In the genomic region with DNA sequence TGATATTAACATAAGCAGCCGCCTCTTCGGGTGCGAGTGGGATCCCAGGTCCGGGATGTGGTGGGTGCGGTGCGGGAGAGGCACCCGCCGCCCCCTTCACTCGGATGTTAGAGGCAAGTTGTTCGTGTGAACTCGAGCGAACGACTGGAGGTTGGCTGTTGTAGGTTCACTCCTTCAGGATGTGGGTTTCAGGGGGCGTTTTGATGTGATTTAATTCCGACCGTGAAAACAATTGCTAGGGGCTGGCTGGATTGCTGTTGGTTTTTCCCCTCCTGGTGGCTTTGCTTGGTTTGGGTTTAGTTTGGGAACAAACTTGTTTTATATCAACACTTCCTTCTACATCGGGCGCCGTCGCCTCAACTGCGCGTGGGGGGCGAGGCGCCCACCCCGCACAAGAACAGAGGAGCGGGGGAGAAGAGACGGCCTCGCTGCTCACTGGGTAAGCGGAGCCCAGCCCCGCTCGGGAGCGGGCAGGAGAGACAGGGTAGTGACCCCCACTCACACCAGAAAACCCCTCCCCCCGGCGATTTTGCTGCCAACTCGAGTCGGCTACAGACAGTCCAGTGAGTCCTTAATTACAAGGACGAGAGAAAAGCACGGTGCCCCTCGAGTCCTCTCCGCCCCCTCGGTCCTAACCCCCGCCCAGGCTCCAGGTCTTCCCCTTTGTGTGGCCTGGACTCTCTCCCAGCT, we compare ENCODE assay signal across 9 cellular contexts. TPM values are rescaled to one million over a fixed set of nuclear protein-coding genes. Genes with fewer than 3 reads are reported as not detected.
A peak's percentile ranks its signal among the peaks of the same experiment; 100 is the strongest.
DNase-seq lines count a peak whose midpoint lies in the region; ATAC-seq and TF ChIP-seq lines count a peak whose summit lies in the region.
"Had no signal": no experiment of that assay in that cellular context is flagged by ENCODE, and none has a peak within 500 bp of the region (broad histone marks: within the 10 kb centered on the region; RNA-seq: fewer than 3 reads in every experiment).

No MANE protein-coding gene starts in this region.

- H2BK15ac ChIP-seq in neuronal stem cell (ENCODE audit: low read length) = peak overlapping the region; percentile 52

- no peak overlapping the region for H3K14ac ChIP-seq in neuronal stem cell (ENCODE audit: low read length)

- H2BK12ac ChIP-seq in neuronal stem cell (ENCODE audit: low read length) = peak overlapping the region; percentile 32

- WGBS in neuronal stem cell (ENCODE audit: extremely low coverage in 2 of 2, insufficient read length in 2 of 2, insufficient replicate concordance in 1 of 2), 2 donors = no CpG with 5 or more reads among the region's 42 CpGs

- peak overlapping the region; percentile 10 for H4K8ac ChIP-seq in neuronal stem cell (ENCODE audit: low read depth, low read length)

- H4K91ac ChIP-seq in neuronal stem cell (ENCODE audit: low read depth, low read length, poor library complexity) = no peak overlapping the region

- TF ChIP-seq CTCF in astrocyte of the spinal cord (IDR thresholded peaks at IDR 0.05; ENCODE audit: low read depth, low read length) (no peak), GM20000 (IDR thresholded peaks at IDR 0.05; ENCODE audit: extremely low read depth, missing control alignments) (no peak)

- H3K9me3 ChIP-seq in BLaER1 (no peaks in the 10 kb centered on the region), neuronal stem cell (replicated peaks in 1 of 2; ENCODE audit: control insufficient read depth in 2 of 2, insufficient read depth in 1 of 2, low read depth in 1 of 2, low read length in 2 of 2) (no peaks in the 10 kb centered on the region)

- H3K9ac ChIP-seq in BLaER1 (peak overlapping the region; percentile 97), neuronal stem cell (ENCODE audit: low read depth, low read length, poor library complexity) (no peak overlapping the region)

- H3K27me3 ChIP-seq in BLaER1 (peaks cover 83% of the 10 kb centered on the region), neuronal stem cell (ENCODE audit: control insufficient read depth in 3 of 3, insufficient read depth in 3 of 3, low read depth in 1 of 3, low read length in 3 of 3) (peaks cover 9 to 64% (median 42%) of the 10 kb centered on the region in 3 experiments)

- H3K27ac ChIP-seq in BLaER1 (peak overlapping the region; percentile 98), neuronal stem cell (replicated peaks; ENCODE audit: low read length) (no peak overlapping the region)

- peak overlapping the region; percentile 91 for H2AFZ ChIP-seq in neuronal stem cell (ENCODE audit: low read length)

- peak overlapping the region; percentile 97 for H3K18ac ChIP-seq in neuronal stem cell (ENCODE audit: low read length)

- in situ Hi-C loops in astrocyte of the spinal cord (cut with HindIII; ENCODE audit: low sequenced_read_pairs) = no loop called here

- peak; percentile 58 for DNase-seq in SW480 (ENCODE audit: low spot score)
- DNase-seq in astrocyte of the spinal cord (ENCODE audit: low read depth, low spot score) = peak; percentile 22
- peak; percentile 40 for DNase-seq in neuronal stem cell (ENCODE audit: low spot score)
- no peak for DNase-seq in GM20000 (ENCODE audit: low spot score)
- no peak for DNase-seq in Kasumi-1 (lab: John Stamatoyannopoulos, UW)
- no peak for DNase-seq in SIG-M5 (lab: John Stamatoyannopoulos, UW)
- DNase-seq: NCI-H187 treated with DMSO at 0.1 percent for 48 hours had no signal

- H4K20me1 ChIP-seq in BLaER1 = peaks cover 27% of the 10 kb centered on the region

- H3K4me3 ChIP-seq in BLaER1 (peak overlapping the region; percentile 85), astrocyte of the spinal cord (ENCODE audit: low read depth, low read length) (no peak overlapping the region), neuronal stem cell (ENCODE audit: low read length in 2 of 2) (peak overlapping the region in 1 of 2 donors; percentile 77)

- H2AK5ac ChIP-seq in neuronal stem cell (ENCODE audit: low read depth, low read length) = peak overlapping the region; percentile 30

- H3K23ac ChIP-seq in neuronal stem cell (ENCODE audit: low read depth, low read length, poor library complexity) = no peak overlapping the region

- no peak for ATAC-seq in HG03025 (IDR thresholded peaks at IDR 0.05; ENCODE audit: low FRiP score, unreplicated experiment)

- H3K4me2 ChIP-seq in BLaER1 = peak overlapping the region; percentile 95
- peak overlapping the region; percentile 97 for H3K4me2 ChIP-seq in neuronal stem cell (ENCODE audit: insufficient read depth, low read length, poor library complexity, severe bottlenecking)

- H3K4me1 ChIP-seq in BLaER1 (peaks cover 42% of the 10 kb centered on the region), neuronal stem cell (ENCODE audit: control insufficient read depth in 2 of 2, insufficient read depth in 1 of 2, low read depth in 1 of 2, low read length in 2 of 2) (peaks cover 6 to 20% of the 10 kb centered on the region in 2 donors)

- peak overlapping the region; percentile 31 for H2BK5ac ChIP-seq in neuronal stem cell (ENCODE audit: low read length)

- no peak overlapping the region for H2BK120ac ChIP-seq in neuronal stem cell (ENCODE audit: low read depth, low read length)

- H3K36me3 ChIP-seq in BLaER1 (peaks cover 10% of the 10 kb centered on the region), neuronal stem cell (replicated peaks in 1 of 2; ENCODE audit: control insufficient read depth in 2 of 2, insufficient read depth in 2 of 2, low read length in 2 of 2) (no peaks in the 10 kb centered on the region)

- H3K4ac ChIP-seq in neuronal stem cell (ENCODE audit: low read length) = no peak overlapping the region

- H3K79me1 ChIP-seq in neuronal stem cell (ENCODE audit: low read depth, low read length) = no peaks in the 10 kb centered on the region

RNA-seq across cellular contexts. Expression of a gene that starts 3.0 kb away (rescaled TPM):
- polyA plus RNA-seq in neuronal stem cell (2013, experiment 1 of 2) = 17.2 TPM
- polyA plus RNA-seq in neuronal stem cell (2013, experiment 2 of 2) = 17.0 TPM

Comparison
In these comparisons a context has a peak if more than half of its experiments do, and no peak if none do; other contexts are left out.
1. DNase-seq: peak in SW480 (single experiment), astrocyte of the spinal cord (single experiment) and neuronal stem cell (single experiment); none in GM20000 (single experiment), Kasumi-1 (0 of 2) and SIG-M5 (single experiment).